1 cellular context compared by ENCODE assay signal in the genomic region with DNA sequence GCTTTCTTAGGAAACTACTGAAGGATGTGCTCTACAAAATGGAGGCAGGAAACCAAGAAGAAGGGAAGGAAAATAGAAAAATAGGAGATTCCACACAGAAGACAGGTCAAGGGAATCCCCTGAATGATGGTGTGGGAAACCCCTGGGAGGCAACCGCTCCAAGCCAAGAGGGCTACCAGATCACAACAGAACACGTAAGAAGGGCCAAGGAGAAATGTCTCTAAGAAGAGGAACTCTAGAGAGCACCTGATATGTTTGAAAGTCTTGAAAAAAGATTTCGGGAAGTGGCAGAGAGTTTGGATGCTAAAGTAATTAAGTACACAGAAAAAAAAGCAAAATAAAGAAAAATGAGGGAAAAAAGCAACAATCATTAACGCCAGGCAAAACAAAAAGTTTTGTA.
TF ChIP-seq lines count a peak whose summit lies in the region.

No MANE protein-coding gene starts in this region.

TF ChIP-seq in HEK293T, 16 proteins besides CTCF, POLR2A, EP300 and RAD21:
- TF ChIP-seq ARNT (IDR thresholded peaks at IDR 0.05) = no peak
- TF ChIP-seq, protein P1, sequence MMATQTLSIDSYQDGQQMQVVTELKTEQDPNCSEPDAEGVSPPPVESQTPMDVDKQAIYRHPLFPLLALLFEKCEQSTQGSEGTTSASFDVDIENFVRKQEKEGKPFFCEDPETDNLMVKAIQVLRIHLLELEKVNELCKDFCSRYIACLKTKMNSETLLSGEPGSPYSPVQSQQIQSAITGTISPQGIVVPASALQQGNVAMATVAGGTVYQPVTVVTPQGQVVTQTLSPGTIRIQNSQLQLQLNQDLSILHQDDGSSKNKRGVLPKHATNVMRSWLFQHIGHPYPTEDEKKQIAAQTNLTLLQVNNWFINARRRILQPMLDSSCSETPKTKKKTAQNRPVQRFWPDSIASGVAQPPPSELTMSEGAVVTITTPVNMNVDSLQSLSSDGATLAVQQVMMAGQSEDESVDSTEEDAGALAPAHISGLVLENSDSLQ (IDR thresholded peaks at IDR 0.05) = no peak
